Comparison of ENCODE assay signal across 8 cellular contexts in the genomic region with DNA sequence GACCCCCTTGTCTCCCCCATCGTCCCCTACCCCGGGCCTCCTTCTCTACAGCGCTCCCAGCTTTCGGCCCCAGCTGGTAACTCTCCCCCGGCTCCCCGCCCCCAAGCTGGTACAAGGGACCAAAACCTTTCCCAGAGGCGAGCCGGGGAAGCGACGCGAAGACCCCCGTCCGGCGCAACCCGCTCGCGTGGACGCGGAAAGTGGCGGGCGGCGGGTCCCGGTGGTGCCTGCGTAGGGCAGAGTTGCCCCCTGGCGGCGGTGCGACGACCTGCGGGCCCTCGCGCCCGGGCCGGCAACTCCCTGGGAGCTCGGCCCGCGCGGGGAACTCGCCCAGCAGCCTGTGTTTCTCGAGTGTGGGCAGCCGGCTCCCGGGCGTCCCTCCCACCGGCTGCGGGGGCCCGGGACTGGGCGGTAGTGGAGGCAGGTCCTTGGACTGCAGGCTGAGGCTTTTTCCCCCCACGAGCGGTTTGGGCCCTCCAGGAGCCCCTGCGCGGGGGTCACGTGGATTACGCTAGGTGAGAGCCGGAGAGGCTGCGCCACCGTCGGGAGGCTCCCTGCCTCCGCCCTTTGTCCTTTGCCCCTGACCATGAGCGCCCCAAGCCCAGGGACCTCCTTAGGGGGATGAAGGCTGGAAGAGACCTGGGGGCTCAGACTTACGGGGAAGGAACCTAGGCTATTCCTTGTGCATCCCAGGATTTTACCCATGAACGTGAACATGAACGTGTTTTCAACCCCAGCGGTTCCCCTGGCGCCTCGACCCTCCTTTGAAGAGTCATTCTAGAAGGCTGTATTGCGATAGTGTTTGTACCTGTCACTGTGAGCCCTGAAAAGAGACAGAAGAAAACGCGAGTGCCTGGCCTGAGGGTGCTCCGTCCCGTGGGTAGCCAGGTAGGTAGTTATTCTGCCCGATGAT. TPM values are rescaled to one million over a fixed set of nuclear protein-coding genes. Genes with fewer than 3 reads are reported as not detected.
DNase-seq lines count a peak whose midpoint lies in the region; ATAC-seq and TF ChIP-seq lines count a peak whose summit lies in the region.

No MANE protein-coding gene starts in this region.

- H3F3A ChIP-seq in GM23248 (ENCODE audit: insufficient read depth): peaks cover 12% of the 10 kb centered on the region
- no peaks in the 10 kb centered on the region for H3F3A ChIP-seq in smooth muscle cell (ENCODE audit: low read depth)

- peak overlapping the region; percentile 89 for H2AFZ ChIP-seq in GM23248
- H2AFZ ChIP-seq in hepatocyte: peak overlapping the region; percentile 46
- peak overlapping the region; percentile 76 for H2AFZ ChIP-seq in smooth muscle cell (ENCODE audit: low read depth)

- TF ChIP-seq CTCF in AG04449 (IDR thresholded peaks at IDR 0.05; ENCODE audit: insufficient read depth, low read length, missing control alignments) (peak; percentile 76), hepatocyte (IDR thresholded peaks at IDR 0.05; ENCODE audit: poor library complexity) (peak; percentile 83), smooth muscle cell (IDR thresholded peaks at IDR 0.05; ENCODE audit: borderline replicate concordance, insufficient read depth, poor library complexity, severe bottlenecking) (peak; percentile 88)

- peaks cover 4% of the 10 kb centered on the region for H3K36me3 Mint-ChIP-seq in activated naive CD4-positive, alpha-beta T cell treated with anti-CD3 and anti-CD28 coated beads, Interleukin-2, amount 50 U/mL, for 24 hours

- H3K27ac Mint-ChIP-seq in activated naive CD4-positive, alpha-beta T cell treated with anti-CD3 and anti-CD28 coated beads, Interleukin-2, amount 50 U/mL, for 24 hours: peak overlapping the region; percentile 41

- H3K27ac ChIP-seq in GM23248 (no peak overlapping the region), hepatocyte (no peak overlapping the region), smooth muscle cell (ENCODE audit: low read depth) (no peak overlapping the region)

- peaks cover 3% of the 10 kb centered on the region for H3K36me3 ChIP-seq in GM23248 (ENCODE audit: low read depth)
- no peaks in the 10 kb centered on the region for H3K36me3 ChIP-seq in hepatocyte (replicated peaks; ENCODE audit: insufficient read depth, low read depth)
- H3K36me3 ChIP-seq in smooth muscle cell (ENCODE audit: low read depth): no peaks in the 10 kb centered on the region

- no peak overlapping the region for H3K4me3 Mint-ChIP-seq in activated naive CD4-positive, alpha-beta T cell treated with anti-CD3 and anti-CD28 coated beads, Interleukin-2, amount 50 U/mL, for 24 hours

- ATAC-seq in GM19467 (IDR thresholded peaks at IDR 0.05; ENCODE audit: unreplicated experiment): no peak

- no peak for DNase-seq in AG04449 (ENCODE audit: low read depth, low spot score)
- DNase-seq in GM23248: peak; percentile 88
- DNase-seq in SK-MEL-5 (ENCODE audit: low read depth, low spot score): peak; percentile 41
- peak; percentile 84 for DNase-seq in hepatocyte (ENCODE audit: low spot score)
- peak; percentile 46 for DNase-seq in smooth muscle cell (lab: John Stamatoyannopoulos, UW; ENCODE audit: unreplicated experiment)
- no peak for DNase-seq in KG1 (lab: John Stamatoyannopoulos, UW)

- H3K4me1 ChIP-seq in GM23248 (ENCODE audit: insufficient read depth) (no peaks in the 10 kb centered on the region), hepatocyte (ENCODE audit: insufficient read depth) (peaks cover 19% of the 10 kb centered on the region), smooth muscle cell (ENCODE audit: low read depth) (peaks cover 8% of the 10 kb centered on the region)

- H3K9me3 Mint-ChIP-seq in activated naive CD4-positive, alpha-beta T cell treated with anti-CD3 and anti-CD28 coated beads, Interleukin-2, amount 50 U/mL, for 24 hours: peaks cover 6% of the 10 kb centered on the region

- H3K27me3 ChIP-seq in GM23248 (replicated peaks; ENCODE audit: insufficient read depth) (no peaks in the 10 kb centered on the region), hepatocyte (peaks cover 62% of the 10 kb centered on the region), smooth muscle cell (ENCODE audit: low read depth) (peaks cover 56% of the 10 kb centered on the region)

- H3K27me3 Mint-ChIP-seq in activated naive CD4-positive, alpha-beta T cell treated with anti-CD3 and anti-CD28 coated beads, Interleukin-2, amount 50 U/mL, for 24 hours: peaks cover 54% of the 10 kb centered on the region

- H3K9ac ChIP-seq in GM23248 (peak overlapping the region; percentile 69), smooth muscle cell (ENCODE audit: low read depth) (no peak overlapping the region)

- H3K4me1 Mint-ChIP-seq in activated naive CD4-positive, alpha-beta T cell treated with anti-CD3 and anti-CD28 coated beads, Interleukin-2, amount 50 U/mL, for 24 hours: peaks cover 17% of the 10 kb centered on the region

- in situ Hi-C loops in GM23248 (cut with MboI): no loop called here
- in situ Hi-C loops in SK-MEL-5 (cut with HindIII; ENCODE audit: low pct_unique_long_range_greater_than_20kb, low sequenced_read_pairs): no loop called here

- H3K4me3 ChIP-seq in AG04449 (ENCODE audit: low read depth, low read length) (peak overlapping the region; percentile 64), GM23248 (peak overlapping the region; percentile 72), hepatocyte (peak overlapping the region; percentile 33), smooth muscle cell (peak overlapping the region; percentile 48)

- H4K20me1 ChIP-seq in GM23248 (ENCODE audit: insufficient read depth) (no peaks in the 10 kb centered on the region), hepatocyte (ENCODE audit: insufficient read depth, poor library complexity, severe bottlenecking) (no peaks in the 10 kb centered on the region), smooth muscle cell (ENCODE audit: low read depth) (peaks cover 4% of the 10 kb centered on the region)

- CTCF ChIA-PET in AG04449 (lab: Yijun Ruan, JAX): interaction anchor here (0.6 to 5.3 kb wide), 78 partner anchors 8 to 518 kb away, joined by 3 to 72 read pairs (median 5); no protein-coding TSS in a partner anchor

- H3K79me2 ChIP-seq in GM23248 (ENCODE audit: insufficient read depth) (peaks cover 13% of the 10 kb centered on the region), hepatocyte (no peaks in the 10 kb centered on the region), smooth muscle cell (ENCODE audit: low read depth) (peaks cover 3% of the 10 kb centered on the region)

- no peaks in the 10 kb centered on the region for H3K9me2 ChIP-seq in GM23248 (ENCODE audit: insufficient read depth)
- H3K9me2 ChIP-seq in hepatocyte (replicated peaks; ENCODE audit: insufficient read depth): no peaks in the 10 kb centered on the region

- no peaks in the 10 kb centered on the region for H3K9me3 ChIP-seq in GM23248 (ENCODE audit: low read depth)
- no peaks in the 10 kb centered on the region for H3K9me3 ChIP-seq in hepatocyte (ENCODE audit: low read depth)
- no peaks in the 10 kb centered on the region for H3K9me3 ChIP-seq in smooth muscle cell (replicated peaks; ENCODE audit: low read depth)

- H3K4me2 ChIP-seq in GM23248 (ENCODE audit: unreplicated experiment): peak overlapping the region; percentile 70
- H3K4me2 ChIP-seq in hepatocyte: peak overlapping the region; percentile 93
- H3K4me2 ChIP-seq in smooth muscle cell: peak overlapping the region; percentile 91

- POLR2A ChIA-PET in AG04449 (lab: Yijun Ruan, JAX): interaction anchor here (0.8 to 1.3 kb wide), 6 partner anchors 10 to 336 kb away, joined by 3 to 5 read pairs (median 4); no protein-coding TSS in a partner anchor

- 7 to 8% methylated on average over 61 to 66 of the region's 70 CpGs for WGBS in GM23248 (ENCODE audit: low coverage in 1 of 2, low lambda C conversion rate in 2 of 2, missing lambda C conversion rate in 2 of 2), 2 experiments
- 5% methylated on average over 55 of the region's 70 CpGs for WGBS in hepatocyte (ENCODE audit: low lambda C conversion rate, missing lambda C conversion rate)
- 3% methylated on average over 64 of the region's 70 CpGs for WGBS in smooth muscle cell (ENCODE audit: low lambda C conversion rate)

RNA-seq across cellular contexts. Expression of gene FOXD1, which starts 2.9 kb away (rescaled TPM):
- 50.0 and 53.9 TPM in 2 replicates for total RNA-seq in GM23248 (2014; rRNA removed; shearing (Covaris generic))
- polyA plus RNA-seq in GM23248 (2016; fragmentation: Nextera tagmentation; extraction: Ambion mirVana) (8.0 and 8.5 TPM in 2 replicates), hepatocyte (0.75 and 1.9 TPM in 2 replicates), smooth muscle cell (13.8 and 14.3 TPM in 2 replicates)
- total RNA-seq in SK-MEL-5 (2014; rRNA removed; shearing (Covaris generic)): 5.3 and 13.1 TPM in 2 replicates
- 11.9 and 15.1 TPM in 2 replicates for polyA plus RNA-seq in SK-MEL-5 (2015; cell fraction: cytosol; rRNA removed)
- polyA plus RNA-seq in SK-MEL-5 (2015; cell fraction: nucleus; rRNA removed): 2.5 and 3.7 TPM in 2 replicates
- total RNA-seq in hepatocyte (0.33 and 1.6 TPM in 2 replicates), smooth muscle cell (9.0 and 10.0 TPM in 2 replicates)

RNA-seq across cellular contexts. Expression of gene BTF3, which starts 46.8 kb away (rescaled TPM):
- 162 and 249 TPM in 2 replicates for total RNA-seq in GM23248 (2014; rRNA removed; shearing (Covaris generic))
- polyA plus RNA-seq in GM23248 (2016; fragmentation: Nextera tagmentation; extraction: Ambion mirVana): 595 and 602 TPM in 2 replicates
- total RNA-seq in SK-MEL-5 (2014; rRNA removed; shearing (Covaris generic)): 521 and 523 TPM in 2 replicates
- polyA plus RNA-seq in SK-MEL-5 (2015; cell fraction: cytosol; rRNA removed): 548 and 685 TPM in 2 replicates
- 132 and 144 TPM in 2 replicates for polyA plus RNA-seq in SK-MEL-5 (2015; cell fraction: nucleus; rRNA removed)
- 423 and 456 TPM in 2 replicates for total RNA-seq in hepatocyte
- 390 and 430 TPM in 2 replicates for polyA plus RNA-seq in hepatocyte
- 433 and 546 TPM in 2 replicates for total RNA-seq in smooth muscle cell
- polyA plus RNA-seq in smooth muscle cell: 409 and 460 TPM in 2 replicates

Comparison
In these comparisons a context has a peak if more than half of its experiments do, and no peak if none do; other contexts are left out.
1. DNase-seq: peak in GM23248 (single experiment), SK-MEL-5 (single experiment), hepatocyte (single experiment) and smooth muscle cell (single experiment); none in AG04449 (single experiment) and KG1 (single experiment).
2. Peak in every context shown above with its lines, with median percentiles within 50 percentile points of each other: H3K4me3 ChIP-seq, CTCF ChIP-seq, H2AFZ ChIP-seq and H3K4me2 ChIP-seq.